ENCODE assay signal across 8 cellular contexts in the genomic region with DNA sequence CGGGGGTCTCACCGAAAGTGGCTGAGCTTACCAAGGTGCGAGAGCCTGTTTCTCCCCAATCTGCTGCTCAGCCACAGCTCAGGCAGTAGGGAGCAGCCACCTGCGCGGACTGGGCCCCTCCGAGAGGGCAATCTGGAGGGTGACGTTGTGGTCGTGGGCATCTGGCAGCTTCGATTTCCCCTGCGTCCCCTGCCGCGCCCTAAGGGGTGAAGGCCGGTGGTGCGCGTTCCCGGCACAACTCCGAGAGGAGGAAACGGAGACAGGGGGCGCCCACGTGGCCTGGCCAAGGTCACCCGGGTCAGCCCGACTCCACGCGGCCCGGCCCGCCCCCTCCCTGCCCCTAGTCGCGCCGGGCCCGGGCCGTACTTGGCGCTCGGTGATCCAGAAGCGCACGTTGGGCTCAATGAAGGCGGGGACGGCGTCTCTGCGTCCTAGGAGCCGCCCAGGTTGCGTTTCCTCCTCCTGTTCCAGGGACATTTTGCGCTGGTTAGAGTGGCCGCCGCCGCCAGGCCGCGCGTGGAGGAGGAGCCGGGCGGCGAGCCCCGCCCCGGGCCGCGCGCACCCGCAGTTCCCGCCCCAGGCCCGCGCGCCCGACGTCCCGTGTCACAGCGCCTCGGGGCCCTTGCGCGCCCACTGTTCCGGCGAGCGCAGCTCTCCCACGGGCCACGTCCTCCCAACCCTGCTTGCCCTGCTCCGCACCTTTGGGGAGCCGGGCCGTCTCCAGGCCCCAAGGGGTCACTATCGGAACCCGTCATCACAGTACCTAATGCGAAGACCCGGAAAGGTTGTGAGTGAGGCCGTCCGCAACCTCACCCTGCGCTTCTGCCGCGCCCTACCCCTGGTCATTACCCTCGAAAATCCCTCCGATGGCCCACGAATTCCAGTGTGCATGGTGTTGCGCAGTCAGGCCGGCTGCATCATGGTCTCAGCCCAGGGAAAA. TPM values are rescaled to one million over a fixed set of nuclear protein-coding genes. Genes with fewer than 3 reads are reported as not detected.
A peak's percentile ranks its signal among the peaks of the same experiment; 100 is the strongest.
DNase-seq lines count a peak whose midpoint lies in the region; ATAC-seq and TF ChIP-seq lines count a peak whose summit lies in the region.

A gene with protein sequence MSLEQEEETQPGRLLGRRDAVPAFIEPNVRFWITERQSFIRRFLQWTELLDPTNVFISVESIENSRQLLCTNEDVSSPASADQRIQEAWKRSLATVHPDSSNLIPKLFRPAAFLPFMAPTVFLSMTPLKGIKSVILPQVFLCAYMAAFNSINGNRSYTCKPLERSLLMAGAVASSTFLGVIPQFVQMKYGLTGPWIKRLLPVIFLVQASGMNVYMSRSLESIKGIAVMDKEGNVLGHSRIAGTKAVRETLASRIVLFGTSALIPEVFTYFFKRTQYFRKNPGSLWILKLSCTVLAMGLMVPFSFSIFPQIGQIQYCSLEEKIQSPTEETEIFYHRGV (minus strand): TSS at position 544 of the 940 bp plus-strand sequence. CDS start 67 bp downstream, at position 477.

- no peak within 1 kb of the TSS for H4K8ac ChIP-seq in neuronal stem cell (ENCODE audit: low read depth, low read length)

- peak within 1 kb of the TSS; percentile 98 for H3K4me2 ChIP-seq in neuronal stem cell (ENCODE audit: insufficient read depth, low read length, poor library complexity, severe bottlenecking)

- peak within 1 kb of the TSS; percentile 98 for H3K18ac ChIP-seq in neuronal stem cell (ENCODE audit: low read length)

- peak within 1 kb of the TSS; percentile 75 for H2BK15ac ChIP-seq in neuronal stem cell (ENCODE audit: low read length)

- H3K4me3 ChIP-seq in neuronal stem cell (ENCODE audit: low read length in 2 of 2), result peak within 1 kb of the TSS; percentile 53 to 90

- peaks cover 2% of the 10 kb centered on the region for H3K79me1 ChIP-seq in neuronal stem cell (ENCODE audit: low read depth, low read length)

- H3K4me1 ChIP-seq in foreskin keratinocyte (peaks cover 5% of the 10 kb centered on the region), neuronal stem cell (ENCODE audit: control insufficient read depth in 2 of 2, insufficient read depth in 1 of 2, low read depth in 1 of 2, low read length in 2 of 2) (peaks cover 10 to 12% of the 10 kb centered on the region in 2 donors)

- peaks cover 15 to 51% of the 10 kb centered on the region in 2 donors for H3K36me3 ChIP-seq in neuronal stem cell (replicated peaks in 1 of 2; ENCODE audit: control insufficient read depth in 2 of 2, insufficient read depth in 2 of 2, low read length in 2 of 2)

- H3K23ac ChIP-seq in neuronal stem cell (ENCODE audit: low read depth, low read length, poor library complexity), result peak within 1 kb of the TSS; percentile 98

- peak; percentile 73 for TF ChIP-seq POLR2A in Raji (IDR thresholded peaks at IDR 0.05; ENCODE audit: insufficient read depth, low read depth, low read length)

- H2BK120ac ChIP-seq in neuronal stem cell (ENCODE audit: low read depth, low read length), result no peak within 1 kb of the TSS

- H2BK5ac ChIP-seq in neuronal stem cell (ENCODE audit: low read length), result peak within 1 kb of the TSS; percentile 68

- peak within 1 kb of the TSS; percentile 99 for H2AFZ ChIP-seq in neuronal stem cell (ENCODE audit: low read length)

- H3K9me3 ChIP-seq in neuronal stem cell (replicated peaks in 1 of 2; ENCODE audit: control insufficient read depth in 2 of 2, insufficient read depth in 1 of 2, low read depth in 1 of 2, low read length in 2 of 2), result no peaks in the 10 kb centered on the region

- H3K9ac ChIP-seq in neuronal stem cell (ENCODE audit: low read depth, low read length, poor library complexity), result peak within 1 kb of the TSS; percentile 94

- H3K27me3 ChIP-seq in foreskin keratinocyte, result no peaks in the 10 kb centered on the region
- H3K27me3 ChIP-seq in neuronal stem cell (ENCODE audit: control insufficient read depth in 3 of 3, insufficient read depth in 3 of 3, low read depth in 1 of 3, low read length in 3 of 3), result peaks cover 0 to 2% (median 0%) of the 10 kb centered on the region in 3 experiments

- DNase-seq in DMS53 (lab: John Stamatoyannopoulos, UW) (peak; percentile 92), GM20000 (ENCODE audit: low spot score) (peak; percentile 93), HT1080 (ENCODE audit: low read depth) (peak; percentile 59), foreskin keratinocyte (peak in 1 of 2 donors; percentile 37), neuronal stem cell (ENCODE audit: low spot score) (peak; percentile 51)
- DNase-seq in activated effector memory CD4-positive, alpha-beta T cell treated with Interleukin-2 at 50 U/mL for 16 hours, result peak; percentile 79

- H2AK5ac ChIP-seq in neuronal stem cell (ENCODE audit: low read depth, low read length), result peak within 1 kb of the TSS; percentile 64

- H4K91ac ChIP-seq in neuronal stem cell (ENCODE audit: low read depth, low read length, poor library complexity), result no peak within 1 kb of the TSS

- peak; percentile 82 for ATAC-seq in foreskin keratinocyte

- H2BK12ac ChIP-seq in neuronal stem cell (ENCODE audit: low read length), result peak within 1 kb of the TSS; percentile 52

- peak within 1 kb of the TSS; percentile 98 for H3K14ac ChIP-seq in neuronal stem cell (ENCODE audit: low read length)

- H3K27ac ChIP-seq in foreskin keratinocyte (peak within 1 kb of the TSS; percentile 59), neuronal stem cell (replicated peaks; ENCODE audit: low read length) (no peak within 1 kb of the TSS)

- TF ChIP-seq CTCF in GM20000 (IDR thresholded peaks at IDR 0.05; ENCODE audit: extremely low read depth, missing control alignments) (no peak), foreskin keratinocyte (conservative IDR thresholded peaks at IDR 0.05) (no peak), subcutaneous adipose tissue (IDR thresholded peaks at IDR 0.05; ENCODE audit: low read depth) (no peak)

- no peak within 1 kb of the TSS for H3K4ac ChIP-seq in neuronal stem cell (ENCODE audit: low read length)

- no CpG with 5 or more reads among the region's 90 CpGs for WGBS in neuronal stem cell (ENCODE audit: extremely low coverage in 2 of 2, insufficient read length in 2 of 2, insufficient replicate concordance in 1 of 2), 2 donors

RNA-seq across cellular contexts. Expression of the gene that starts here (rescaled TPM):
- 30.4 and 36.7 TPM in 2 replicates for total RNA-seq in HT1080 (2014; rRNA removed; shearing (Covaris generic))
- polyA plus RNA-seq in HT1080 (2015; cell fraction: cytosol; rRNA removed), result 25.7 and 29.7 TPM in 2 replicates
- polyA plus RNA-seq in HT1080 (2015; cell fraction: nucleus; rRNA removed), result 31.1 and 39.1 TPM in 2 replicates
- total RNA-seq in foreskin keratinocyte (29.4 and 36.2 TPM in 2 replicates), subcutaneous adipose tissue (10 to 100 TPM; 14.5 to 20.0 (median 16.2) TPM)
- 28.4 and 40.1 TPM in 2 replicates for polyA plus RNA-seq in foreskin keratinocyte
- polyA plus RNA-seq in neuronal stem cell (2013, experiment 1 of 2), result 21.8 TPM
- 20.0 TPM for polyA plus RNA-seq in neuronal stem cell (2013, experiment 2 of 2)
